Comparison of ENCODE assay signal across 8 cellular contexts in genomic region chr20:32358883-32359632, GRCh38. TPM values are rescaled to one million over a fixed set of nuclear protein-coding genes. Genes with fewer than 3 reads are reported as not detected.
DNase-seq lines count a peak whose midpoint lies in the region; ATAC-seq and TF ChIP-seq lines count a peak whose summit lies in the region.

No MANE protein-coding gene starts in this region.

- H3K36me3 ChIP-seq in HEK293 (ENCODE audit: control insufficient read depth in 2 of 2, insufficient read depth in 1 of 2, low read length in 2 of 2): no peaks in the 10 kb centered on the region
- peaks cover 0 to 3% of the 10 kb centered on the region in 2 experiments for H3K36me3 ChIP-seq in mesenchymal stem cell (ENCODE audit: control insufficient read depth in 1 of 2, insufficient read depth in 2 of 2, low read depth in 1 of 2, low read length in 2 of 2)

- H4K8ac ChIP-seq in mesenchymal stem cell (ENCODE audit: low read length): peak overlapping the region; percentile 4

- TF ChIP-seq CTCF in HEK293 (tag by site-specific recombination; IDR thresholded peaks at IDR 0.05): no peak

- no peaks in the 10 kb centered on the region for H3K27me3 ChIP-seq in mesenchymal stem cell (ENCODE audit: control insufficient read depth in 1 of 2, insufficient read depth in 1 of 2, low read length in 2 of 2)

- H3K23ac ChIP-seq in mesenchymal stem cell (ENCODE audit: low read length in 2 of 2): peak overlapping the region in 1 of 2 experiments; percentile 54

- H3K9ac ChIP-seq in mesenchymal stem cell (ENCODE audit: low read length): peak overlapping the region; percentile 91

- H2BK15ac ChIP-seq in mesenchymal stem cell (ENCODE audit: low read depth, poor library complexity, severe bottlenecking): peak overlapping the region; percentile 96

- peaks cover 22% of the 10 kb centered on the region for H3K4me1 ChIP-seq in HEK293 (ENCODE audit: control insufficient read depth, insufficient read depth, low read length)
- H3K4me1 ChIP-seq in mesenchymal stem cell (ENCODE audit: control insufficient read depth, insufficient read depth, low read depth, low read length): peaks cover 7% of the 10 kb centered on the region

- 1% methylated on average over 44 of the region's 46 CpGs for WGBS in mesenchymal stem cell

- H3K4me2 ChIP-seq in mesenchymal stem cell (ENCODE audit: low read length, poor library complexity, severe bottlenecking): peak overlapping the region; percentile 71

- peak overlapping the region; percentile 70 to 93 for H3K27ac Mint-ChIP-seq in effector memory CD8-positive, alpha-beta T cell

- no peaks in the 10 kb centered on the region for H3K27me3 Mint-ChIP-seq in effector memory CD8-positive, alpha-beta T cell

- no peak overlapping the region for H2AFZ ChIP-seq in mesenchymal stem cell (ENCODE audit: low read depth, low read length)

- H3K27ac ChIP-seq in HEK293 (ENCODE audit: extremely low read depth, low read depth, low read length): peak overlapping the region; percentile 49
- peak overlapping the region; percentile 53 for H3K27ac ChIP-seq in mesenchymal stem cell (ENCODE audit: low read length, poor library complexity, severe bottlenecking)

- peak overlapping the region; percentile 34 for H2BK5ac ChIP-seq in mesenchymal stem cell (ENCODE audit: low read depth, low read length, poor library complexity, severe bottlenecking)

- H3K4me3 ChIP-seq in HEK293 (ENCODE audit: low read depth, low read length): peak overlapping the region; percentile 97
- peak overlapping the region; percentile 86 to 98 for H3K4me3 ChIP-seq in mesenchymal stem cell (ENCODE audit: insufficient read depth in 1 of 2, low read depth in 1 of 2, low read length in 2 of 2)

- peak overlapping the region; percentile 100 for H2BK120ac ChIP-seq in mesenchymal stem cell (ENCODE audit: low read depth, low read length)

- peak; percentile 88 for DNase-seq in D341Med (ENCODE audit: low spot score)
- DNase-seq in NCI-H526 (lab: John Stamatoyannopoulos, UW): peak; percentile 40 to 81
- peak; percentile 44 to 58 for DNase-seq in activated CD8-positive, alpha-beta memory T cell treated with anti-CD3 and anti-CD28 coated beads for 4 hours (ENCODE audit: low read depth in 2 of 2)
- DNase-seq in effector memory CD8-positive, alpha-beta T cell: peak in 2 of 3 experiments; percentile 53 to 56
- DNase-seq in mesenchymal stem cell: peak; percentile 79
- DNase-seq in stimulated activated CD8-positive, alpha-beta memory T cell treated with anti-CD3 and anti-CD28 coated beads, Interleukin-15, amount 100 ng/mL, for 1 hour (ENCODE audit: low read depth): peak; percentile 36

- peak overlapping the region in 1 of 2 experiments; percentile 82 for H3K4ac ChIP-seq in mesenchymal stem cell (ENCODE audit: low read depth in 1 of 2, low read length in 2 of 2)

- peak overlapping the region; percentile 94 to 100 for H3K18ac ChIP-seq in mesenchymal stem cell (ENCODE audit: low read depth in 1 of 2, low read length in 2 of 2)

- H3K9me3 ChIP-seq in HEK293 (ENCODE audit: control insufficient read depth, insufficient read depth, low read depth, low read length) (no peaks in the 10 kb centered on the region), mesenchymal stem cell (ENCODE audit: control insufficient read depth, low read length) (no peaks in the 10 kb centered on the region)

- H3K4me3 Mint-ChIP-seq in effector memory CD8-positive, alpha-beta T cell: peak overlapping the region; percentile 87 to 96

- peaks cover 37 to 50% of the 10 kb centered on the region in 2 donors for H3K4me1 Mint-ChIP-seq in effector memory CD8-positive, alpha-beta T cell (ENCODE audit: low read depth in 2 of 2)

- peak overlapping the region; percentile 22 for H2AK5ac ChIP-seq in mesenchymal stem cell (ENCODE audit: low read length, severe bottlenecking)

- H3K14ac ChIP-seq in mesenchymal stem cell (ENCODE audit: low read length in 2 of 2): peak overlapping the region; percentile 70 to 86

- no peaks in the 10 kb centered on the region for H3K9me3 Mint-ChIP-seq in effector memory CD8-positive, alpha-beta T cell

- peak; percentile 28 for ATAC-seq in effector memory CD8-positive, alpha-beta T cell (replicated peaks)
- ATAC-seq in HG03097 (IDR thresholded peaks at IDR 0.05; ENCODE audit: low FRiP score, unreplicated experiment): no peak

- CTCF ChIA-PET in HEK293 (lab: Yijun Ruan, JAX): interaction anchor here (0.6 to 0.9 kb wide), 2 partner anchors 16 to 93 kb away, joined by 3 to 4 read pairs; no protein-coding TSS in a partner anchor

- POLR2A ChIA-PET in HEK293 (lab: Yijun Ruan, JAX): interaction anchor here (0.6 to 2.9 kb wide), 6 partner anchors 10 to 249 kb away, joined by 3 to 11 read pairs (median 4); partner anchors contain the start of gene TM9SF4

- H3K79me1 ChIP-seq in mesenchymal stem cell (replicated peaks; ENCODE audit: low read length, poor library complexity, severe bottlenecking): no peaks in the 10 kb centered on the region

- H2BK12ac ChIP-seq in mesenchymal stem cell (ENCODE audit: low read length in 2 of 2): peak overlapping the region in 1 of 2 experiments; percentile 46

- H3K36me3 Mint-ChIP-seq in effector memory CD8-positive, alpha-beta T cell (ENCODE audit: insufficient read depth): peaks cover 19% of the 10 kb centered on the region

- H4K91ac ChIP-seq in mesenchymal stem cell (ENCODE audit: low read length): peak overlapping the region; percentile 72

TF ChIP-seq in HEK293, 187 proteins besides CTCF, POLR2A, EP300 and RAD21 (continues in another document):
- peak; percentile 90 for TF ChIP-seq PRDM10 (tag by site-specific recombination; IDR thresholded peaks at IDR 0.05)
- peak; percentile 51; the same call in 1 of the 2 replicates for TF ChIP-seq GLIS1 (tag by site-specific recombination; IDR thresholded peaks at IDR 0.05)
- TF ChIP-seq ZNF600 (tag by site-specific recombination; IDR thresholded peaks at IDR 0.05): no peak; the same call in 1 of the 2 replicates
- no peak for TF ChIP-seq ZNF623 (tag by site-specific recombination; IDR thresholded peaks at IDR 0.05)
- TF ChIP-seq REST (tag by site-specific recombination; IDR thresholded peaks at IDR 0.05): no peak

RNA-seq across cellular contexts. Expression of gene ASXL1, which starts 0.9 kb away (rescaled TPM):
- polyA plus RNA-seq in mesenchymal stem cell (2013, experiment 1 of 2): 35.5 TPM
- polyA plus RNA-seq in mesenchymal stem cell (2013, experiment 2 of 2): 32.6 TPM

Comparison
In these comparisons a context has a peak if more than half of its experiments do, and no peak if none do; other contexts are left out.
1. DNase-seq: peak in every context shown above with its lines; median percentile 88 in D341Med; 79 in mesenchymal stem cell; 60 in NCI-H526; 54 in effector memory CD8-positive, alpha-beta T cell; 51 in activated CD8-positive, alpha-beta memory T cell treated with anti-CD3 and anti-CD28 coated beads for 4 hours; 36 in stimulated activated CD8-positive, alpha-beta memory T cell treated with anti-CD3 and anti-CD28 coated beads, Interleukin-15, amount 100 ng/mL, for 1 hour.